In the genomic region with DNA sequence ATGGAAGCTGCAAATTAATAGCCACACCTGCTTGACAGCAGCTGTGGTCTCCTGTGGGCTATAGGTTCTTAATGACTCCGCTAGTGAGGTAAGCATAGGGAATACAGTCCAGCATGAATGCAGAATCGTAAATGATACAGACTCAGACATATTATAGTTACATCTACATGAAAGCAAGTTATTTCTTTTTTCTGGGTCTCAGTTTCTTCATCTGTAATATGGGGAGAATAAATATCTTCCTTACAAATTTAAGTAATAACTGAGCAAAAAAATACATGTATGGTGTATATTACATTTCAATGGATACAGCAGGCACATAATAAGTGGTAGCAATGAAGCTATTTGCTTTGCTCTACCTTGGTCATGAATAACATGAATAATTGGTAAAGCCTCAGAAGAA, we compare ENCODE assay signal across 2 cellular contexts.
TF ChIP-seq lines count a peak whose summit lies in the region.

No MANE protein-coding gene starts in this region.

TF ChIP-seq in A549, 52 proteins besides CTCF, POLR2A, EP300 and RAD21 (continued from another document):
- TF ChIP-seq ZNF302 (CRISPR knock-in tag; IDR thresholded peaks at IDR 0.05) (no peak), GATA3 (IDR thresholded peaks at IDR 0.05; ENCODE audit: borderline replicate concordance) (no peak), KDM1A (IDR thresholded peaks at IDR 0.05; ENCODE audit: low read depth) (no peak), NR3C1 (IDR thresholded peaks at IDR 0.05) (no peak), TFCP2L1 (CRISPR knock-in tag; IDR thresholded peaks at IDR 0.05) (no peak), NPAS2 (CRISPR knock-in tag; IDR thresholded peaks at IDR 0.05; ENCODE audit: borderline replicate concordance) (no peak), CHD2 (IDR thresholded peaks at IDR 0.05; ENCODE audit: low read length, partially characterized antibody) (no peak), FOXS1 (CRISPR knock-in tag; IDR thresholded peaks at IDR 0.05) (no peak), EHMT2 (IDR thresholded peaks at IDR 0.05; ENCODE audit: low read depth) (no peak), ZFP36 (IDR thresholded peaks at IDR 0.05; ENCODE audit: borderline replicate concordance, partially characterized antibody) (no peak)

TF ChIP-seq in HCT116, 20 proteins besides CTCF, POLR2A, EP300 and RAD21 (continued from another document):
- TF ChIP-seq ZBTB33 (IDR thresholded peaks at IDR 0.05; ENCODE audit: extremely low read depth, insufficient replicate concordance, low read length) (no peak), SIN3A (IDR thresholded peaks at IDR 0.05; ENCODE audit: low read depth) (no peak), ZFX (IDR thresholded peaks at IDR 0.05) (no peak), FOSL1 (IDR thresholded peaks at IDR 0.05; ENCODE audit: low read depth) (no peak), ATF3 (IDR thresholded peaks at IDR 0.05) (no peak), SRF (IDR thresholded peaks at IDR 0.05; ENCODE audit: low read depth) (no peak), EZH2 (IDR thresholded peaks at IDR 0.05) (no peak)
